2 cellular contexts compared by ENCODE assay signal in the genomic region with DNA sequence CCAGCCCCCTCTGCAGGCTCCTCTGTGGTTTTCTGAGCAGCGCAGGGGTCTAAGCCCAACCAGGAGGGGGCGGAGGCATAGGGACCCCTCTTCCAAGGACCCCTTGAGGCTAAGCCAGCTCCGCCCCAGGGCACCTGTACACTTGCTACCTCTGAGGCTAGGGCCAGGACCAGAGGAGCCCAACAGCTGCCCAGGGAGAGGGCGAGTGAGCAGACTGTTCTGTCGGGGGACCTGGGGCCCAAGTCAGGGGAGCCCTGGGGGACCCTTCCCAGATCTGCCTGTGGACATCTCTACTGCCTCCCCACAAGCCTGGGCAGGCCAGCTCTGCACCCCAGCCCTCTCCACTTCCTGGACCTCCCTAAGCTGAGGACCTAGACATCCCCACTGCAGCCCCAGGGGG.
A peak's percentile ranks its signal among the peaks of the same experiment; 100 is the strongest.
TF ChIP-seq lines count a peak whose summit lies in the region.

No MANE protein-coding gene starts in this region.

TF ChIP-seq in GM23338, 12 proteins besides CTCF, POLR2A, EP300 and RAD21:
- TF ChIP-seq STAT1 (IDR thresholded peaks at IDR 0.05; ENCODE audit: unreplicated experiment) (no peak), ZNF331 (CRISPR knock-in tag; IDR thresholded peaks at IDR 0.05; ENCODE audit: low read depth) (no peak)
- TF ChIP-seq, protein P1, sequence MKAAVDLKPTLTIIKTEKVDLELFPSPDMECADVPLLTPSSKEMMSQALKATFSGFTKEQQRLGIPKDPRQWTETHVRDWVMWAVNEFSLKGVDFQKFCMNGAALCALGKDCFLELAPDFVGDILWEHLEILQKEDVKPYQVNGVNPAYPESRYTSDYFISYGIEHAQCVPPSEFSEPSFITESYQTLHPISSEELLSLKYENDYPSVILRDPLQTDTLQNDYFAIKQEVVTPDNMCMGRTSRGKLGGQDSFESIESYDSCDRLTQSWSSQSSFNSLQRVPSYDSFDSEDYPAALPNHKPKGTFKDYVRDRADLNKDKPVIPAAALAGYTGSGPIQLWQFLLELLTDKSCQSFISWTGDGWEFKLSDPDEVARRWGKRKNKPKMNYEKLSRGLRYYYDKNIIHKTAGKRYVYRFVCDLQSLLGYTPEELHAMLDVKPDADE (IDR thresholded peaks at IDR 0.05) = no peak

TF ChIP-seq in K562, 482 proteins besides CTCF, POLR2A, EP300 and RAD21:
- TF ChIP-seq CAMTA2 (CRISPR knock-in tag; conservative IDR thresholded peaks at IDR 0.05) (no peak), ZBTB7A (IDR thresholded peaks at IDR 0.05; ENCODE audit: borderline replicate concordance, control insufficient read depth, low read depth, low read length) (peak; percentile 39; the same call in 1 of the 2 replicates), HMG20A (CRISPR knock-in tag; conservative IDR thresholded peaks at IDR 0.05) (no peak), ZNF561 (CRISPR knock-in tag; conservative IDR thresholded peaks at IDR 0.05) (no peak), SLC30A9 (CRISPR knock-in tag; IDR thresholded peaks at IDR 0.05) (no peak), MEIS2 (IDR thresholded peaks at IDR 0.05; ENCODE audit: partially characterized antibody) (no peak), SIN3B (IDR thresholded peaks at IDR 0.05; ENCODE audit: low read depth) (no peak), TGIF2 (CRISPR knock-in tag; IDR thresholded peaks at IDR 0.05) (0 out of 2 replicates have a peak, but pooled peaks have one; percentile 30), STAG1 (CRISPR knock-in tag; IDR thresholded peaks at IDR 0.05; ENCODE audit: borderline replicate concordance) (no peak), DACH1 (IDR thresholded peaks at IDR 0.05; ENCODE audit: partially characterized antibody) (no peak), RBM14 (IDR thresholded peaks at IDR 0.05; ENCODE audit: borderline replicate concordance, insufficient read depth, low read depth, low read length) (no peak)
